ENCODE assay signal across 9 cellular contexts in genomic region chr10:33506838-33507661, GRCh38.
A peak's percentile ranks its signal among the peaks of the same experiment; 100 is the strongest.
DNase-seq lines count a peak whose midpoint lies in the region; ATAC-seq, FAIRE-seq and TF ChIP-seq lines count a peak whose summit lies in the region.
"Had no signal": no experiment of that assay in that cellular context is flagged by ENCODE, and none has a peak within 500 bp of the region (broad histone marks: within the 10 kb centered on the region; RNA-seq: fewer than 3 reads in every experiment).

No MANE protein-coding gene starts in this region.

- H3K27me3 ChIP-seq in foreskin keratinocyte (no peaks in the 10 kb centered on the region), A673 (replicated peaks; ENCODE audit: insufficient read depth, low read depth, low read length, poor library complexity) (no peaks in the 10 kb centered on the region)

- H3K4me3 ChIP-seq in kidney (ENCODE audit: low read length in 2 of 2) (no peak overlapping the region), A673 (ENCODE audit: low read depth, low read length, poor library complexity, severe bottlenecking) (no peak overlapping the region)

- peaks cover 10% of the 10 kb centered on the region for H3K4me1 ChIP-seq in foreskin keratinocyte
- H3K4me1 ChIP-seq in kidney (ENCODE audit: control insufficient read depth in 1 of 2, insufficient read depth in 1 of 2, low read depth in 1 of 2, low read length in 2 of 2) = no peaks in the 10 kb centered on the region
- peaks cover 8% of the 10 kb centered on the region for H3K4me1 ChIP-seq in A673 (ENCODE audit: insufficient read depth, low read length, poor library complexity, severe bottlenecking)

- peak; percentile 66 to 80 for DNase-seq in foreskin keratinocyte
- no peak for DNase-seq in kidney
- no peak for DNase-seq in NCI-H345 treated with DMSO at 0.1 percent for 48 hours (lab: John Stamatoyannopoulos, UW; ENCODE audit: unreplicated experiment)
- no peak for DNase-seq in A673 (ENCODE audit: low spot score)
- DNase-seq: amygdala had no signal

- FAIRE-seq in kidney (lab: Jason Lieb, UNC) = no peak

- no peaks in the 10 kb centered on the region for H3K9me3 ChIP-seq in kidney (ENCODE audit: control insufficient read depth in 1 of 2, low read length in 2 of 2)
- no peaks in the 10 kb centered on the region for H3K9me3 ChIP-seq in A673 (ENCODE audit: low read depth, low read length, poor library complexity, severe bottlenecking)

- peak; percentile 79 for ATAC-seq in GM18511 (IDR thresholded peaks at IDR 0.05; ENCODE audit: unreplicated experiment)
- ATAC-seq in GM21619 (IDR thresholded peaks at IDR 0.05; ENCODE audit: unreplicated experiment) = peak; percentile 83
- peak; percentile 77 for ATAC-seq in HG03558 (IDR thresholded peaks at IDR 0.05; ENCODE audit: extremely low read depth, unreplicated experiment)
- peak; percentile 4 for ATAC-seq in foreskin keratinocyte
- no peak for ATAC-seq in SK-N-SH treated with all-trans-retinoic acid at 6 μM for 48 hours

- peak overlapping the region; percentile 82 for H3K27ac ChIP-seq in foreskin keratinocyte
- H3K27ac ChIP-seq in kidney (ENCODE audit: low read depth in 2 of 2, low read length in 2 of 2) = no peak overlapping the region
- H3K27ac ChIP-seq in A673 (ENCODE audit: low read depth, low read length, poor library complexity, severe bottlenecking) = no peak overlapping the region

- POLR2A ChIA-PET in A673 (lab: Charles Lee; ENCODE audit: low non-redundant PET) = no interaction called here

- TF ChIP-seq CTCF in foreskin keratinocyte (conservative IDR thresholded peaks at IDR 0.05) (no peak), kidney (IDR thresholded peaks at IDR 0.05; ENCODE audit: borderline replicate concordance, extremely low read depth, insufficient read depth) (no peak), A673 (conservative IDR thresholded peaks at IDR 0.05; ENCODE audit: low read depth, low read length) (no peak)

- no peak overlapping the region for H3K9ac ChIP-seq in kidney (ENCODE audit: low read length in 2 of 2)

- CTCF ChIA-PET in A673 (lab: Charles Lee) = no interaction called here

- no TSS peak for BruUV-seq in A673 (replicated peaks; lab: Mats Ljungman, UMichigan)

- intact Hi-C loops in kidney (cut with DNase I) = no loop called here
- intact Hi-C loops in A673 (cut with micrococcal nuclease; ENCODE audit: unreplicated experiment) = no loop called here

- H3K36me3 ChIP-seq in kidney (ENCODE audit: control insufficient read depth in 1 of 2, insufficient read depth in 2 of 2, low read length in 2 of 2) (no peaks in the 10 kb centered on the region), A673 (ENCODE audit: insufficient read depth, low read length, poor library complexity, severe bottlenecking) (no peaks in the 10 kb centered on the region)

TF ChIP-seq in SK-N-SH treated with all-trans-retinoic acid at 6 μM for 48 hours, 23 proteins besides CTCF, POLR2A, EP300 and RAD21:
- TF ChIP-seq TCF4 (CRISPR knock-in tag; IDR thresholded peaks at IDR 0.05; ENCODE audit: borderline replicate concordance) = no peak
- TF ChIP-seq ZFP3 (CRISPR knock-in tag; IDR thresholded peaks at IDR 0.05) = no peak
- TF ChIP-seq CSRNP3 (CRISPR knock-in tag; IDR thresholded peaks at IDR 0.05) = no peak
- TF ChIP-seq ESRRG (CRISPR knock-in tag; IDR thresholded peaks at IDR 0.05) = no peak
- no peak for TF ChIP-seq ZNF8 (CRISPR knock-in tag; IDR thresholded peaks at IDR 0.05)
- TF ChIP-seq RARB (CRISPR knock-in tag; IDR thresholded peaks at IDR 0.05) = no peak
- TF ChIP-seq TSHZ2 (CRISPR knock-in tag; IDR thresholded peaks at IDR 0.05) = no peak
- TF ChIP-seq TOX (CRISPR knock-in tag; IDR thresholded peaks at IDR 0.05; ENCODE audit: borderline replicate concordance) = no peak
- TF ChIP-seq PPARA (CRISPR knock-in tag; IDR thresholded peaks at IDR 0.05; ENCODE audit: borderline replicate concordance) = no peak
- TF ChIP-seq SNAI2 (CRISPR knock-in tag; IDR thresholded peaks at IDR 0.05) = no peak
- TF ChIP-seq GLIS3 (CRISPR knock-in tag; IDR thresholded peaks at IDR 0.05) = no peak
- no peak for TF ChIP-seq ISL1 (CRISPR knock-in tag; IDR thresholded peaks at IDR 0.05)
- TF ChIP-seq BACH2 (CRISPR knock-in tag; IDR thresholded peaks at IDR 0.05; ENCODE audit: borderline replicate concordance) = no peak
- no peak for TF ChIP-seq ZFP30 (CRISPR knock-in tag; IDR thresholded peaks at IDR 0.05)
- TF ChIP-seq ZNF70 (CRISPR knock-in tag; IDR thresholded peaks at IDR 0.05) = no peak
- TF ChIP-seq OSR1 (CRISPR knock-in tag; IDR thresholded peaks at IDR 0.05) = no peak

Comparison
In these comparisons a context has a peak if more than half of its experiments do, and no peak if none do; other contexts are left out.
1. DNase-seq: peak in foreskin keratinocyte (2 of 2); none in kidney (single experiment), NCI-H345 treated with DMSO at 0.1 percent for 48 hours (single experiment) and A673 (single experiment).